21 cellular contexts compared by ENCODE assay signal in the genomic region with DNA sequence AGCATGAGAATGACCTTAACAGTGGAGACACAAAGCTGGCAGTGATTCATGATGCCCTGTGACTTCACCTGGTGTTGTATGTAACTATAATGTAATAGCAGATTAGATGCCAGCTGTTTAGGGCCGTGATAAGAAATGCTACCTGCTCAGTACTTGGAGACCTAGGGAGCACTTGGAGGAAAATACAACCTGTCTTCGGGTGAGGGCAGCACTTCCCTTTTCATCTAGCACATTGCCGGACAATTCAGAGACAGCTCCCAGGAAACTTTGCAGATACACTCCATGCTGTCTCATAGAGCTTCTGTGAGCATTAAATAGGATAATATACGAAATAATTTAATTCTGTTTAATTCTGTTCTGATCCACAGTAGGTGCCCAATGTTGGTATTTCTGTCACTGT.
"Had no signal": no experiment of that assay in that cellular context is flagged by ENCODE, and none has a peak within 500 bp of the region (broad histone marks: within the 10 kb centered on the region; RNA-seq: fewer than 3 reads in every experiment).

No MANE protein-coding gene starts in this region.

- H3K4me1 Mint-ChIP-seq: immature natural killer cell, memory B cell, neural progenitor cell had no signal

- H3K27me3 Mint-ChIP-seq: memory B cell; natural killer cell treated with Interleukin-12 subunit alpha and Interleukin-12 subunit beta and Interleukin-15 and Interleukin-18, amount 100 ng/mL, for 72 hours; progenitor cell of endocrine pancreas had no signal

- H3K36me3 ChIP-seq: esophagus squamous epithelium, left ventricle myocardium inferior, lower lobe of right lung, neural progenitor cell, ovary, tibial artery, upper lobe of right lung, vagina had no signal

- H3K27me3 ChIP-seq: esophagus squamous epithelium, foreskin keratinocyte, neural progenitor cell, ovary, tibial artery, upper lobe of right lung, vagina had no signal

- H3K27ac Mint-ChIP-seq: immature natural killer cell; memory B cell; mesothelial cell of epicardium; natural killer cell treated with Interleukin-12 subunit alpha and Interleukin-12 subunit beta and Interleukin-15 and Interleukin-18, amount 100 ng/mL, for 72 hours; neural progenitor cell; progenitor cell of endocrine pancreas had no signal

- H2AFZ ChIP-seq: neural progenitor cell had no signal

- ATAC-seq: foreskin keratinocyte; lower lobe of right lung; natural killer cell treated with Interleukin-12 subunit alpha and Interleukin-12 subunit beta and Interleukin-15 and Interleukin-18, amount 100 ng/mL, for 72 hours; right cardiac atrium; stimulated activated naive CD8-positive, alpha-beta T cell treated with anti-CD3 and anti-CD28 coated beads, Interleukin-15, Interleukin-2, amounts not matched to agents 100 U/mL and 50 U/mL, for 24 hours; upper lobe of right lung had no signal

- H3K27ac ChIP-seq: esophagus squamous epithelium, foreskin keratinocyte, left ventricle myocardium inferior, lower lobe of right lung, neural progenitor cell, ovary, tibial artery, upper lobe of right lung, vagina had no signal

- H3K36me3 Mint-ChIP-seq: immature natural killer cell; memory B cell; mesothelial cell of epicardium; natural killer cell treated with Interleukin-12 subunit alpha and Interleukin-12 subunit beta and Interleukin-15 and Interleukin-18, amount 100 ng/mL, for 72 hours; neural progenitor cell had no signal

- H3K4me2 ChIP-seq: neural progenitor cell, smooth muscle cell had no signal

- FAIRE-seq: keratinocyte had no signal

- H3K9ac ChIP-seq: neural progenitor cell had no signal

- H3K9me3 Mint-ChIP-seq: mesothelial cell of epicardium, neural progenitor cell had no signal

- H3K9me3 ChIP-seq: esophagus squamous epithelium, left ventricle myocardium inferior, lower lobe of right lung, ovary, tibial artery, upper lobe of right lung, vagina had no signal

- H3K4me1 ChIP-seq: esophagus squamous epithelium, foreskin keratinocyte, left ventricle myocardium inferior, lower lobe of right lung, neural progenitor cell, tibial artery, upper lobe of right lung, vagina had no signal

- H3K4me3 ChIP-seq: esophagus squamous epithelium, left ventricle myocardium inferior, lower lobe of right lung, neural progenitor cell, ovary, smooth muscle cell, tibial artery, upper lobe of right lung, vagina had no signal

- H3K4me3 Mint-ChIP-seq: immature natural killer cell; memory B cell; mesothelial cell of epicardium; natural killer cell treated with Interleukin-12 subunit alpha and Interleukin-12 subunit beta and Interleukin-15 and Interleukin-18, amount 100 ng/mL, for 72 hours; neural progenitor cell had no signal

- DNase-seq: dermis blood vessel endothelial cell; esophagus squamous epithelium; foreskin keratinocyte; immature natural killer cell; left ventricle myocardium inferior; lower lobe of right lung; nucleus accumbens; ovary; right cardiac atrium; stimulated activated CD4-positive, alpha-beta T cell treated with anti-CD3 and anti-CD28 coated beads, Interleukin-2, amount 100 ng/mL, for 48 hours; stimulated activated naive CD8-positive, alpha-beta T cell treated with anti-CD3 and anti-CD28 coated beads, Interleukin-15, Interleukin-2, amounts not matched to agents 100 U/mL and 50 U/mL, for 24 hours; tibial artery; upper lobe of right lung had no signal
